Comparison of ENCODE assay signal across 1 cellular context in genomic region chr19:54115071-54116063, GRCh38.
TF ChIP-seq lines count a peak whose summit lies in the region.

Gene PRPF31 (plus strand): TSS chr19:54115754. CDS start chr19:54118279, 2,525 bp downstream.
Gene TFPT (minus strand): TSS chr19:54115657. CDS start chr19:54115269, 388 bp downstream.

TF ChIP-seq in WTC11, 78 proteins besides CTCF, POLR2A, EP300 and RAD21 (continued from another document):
- TF ChIP-seq, protein P1, sequence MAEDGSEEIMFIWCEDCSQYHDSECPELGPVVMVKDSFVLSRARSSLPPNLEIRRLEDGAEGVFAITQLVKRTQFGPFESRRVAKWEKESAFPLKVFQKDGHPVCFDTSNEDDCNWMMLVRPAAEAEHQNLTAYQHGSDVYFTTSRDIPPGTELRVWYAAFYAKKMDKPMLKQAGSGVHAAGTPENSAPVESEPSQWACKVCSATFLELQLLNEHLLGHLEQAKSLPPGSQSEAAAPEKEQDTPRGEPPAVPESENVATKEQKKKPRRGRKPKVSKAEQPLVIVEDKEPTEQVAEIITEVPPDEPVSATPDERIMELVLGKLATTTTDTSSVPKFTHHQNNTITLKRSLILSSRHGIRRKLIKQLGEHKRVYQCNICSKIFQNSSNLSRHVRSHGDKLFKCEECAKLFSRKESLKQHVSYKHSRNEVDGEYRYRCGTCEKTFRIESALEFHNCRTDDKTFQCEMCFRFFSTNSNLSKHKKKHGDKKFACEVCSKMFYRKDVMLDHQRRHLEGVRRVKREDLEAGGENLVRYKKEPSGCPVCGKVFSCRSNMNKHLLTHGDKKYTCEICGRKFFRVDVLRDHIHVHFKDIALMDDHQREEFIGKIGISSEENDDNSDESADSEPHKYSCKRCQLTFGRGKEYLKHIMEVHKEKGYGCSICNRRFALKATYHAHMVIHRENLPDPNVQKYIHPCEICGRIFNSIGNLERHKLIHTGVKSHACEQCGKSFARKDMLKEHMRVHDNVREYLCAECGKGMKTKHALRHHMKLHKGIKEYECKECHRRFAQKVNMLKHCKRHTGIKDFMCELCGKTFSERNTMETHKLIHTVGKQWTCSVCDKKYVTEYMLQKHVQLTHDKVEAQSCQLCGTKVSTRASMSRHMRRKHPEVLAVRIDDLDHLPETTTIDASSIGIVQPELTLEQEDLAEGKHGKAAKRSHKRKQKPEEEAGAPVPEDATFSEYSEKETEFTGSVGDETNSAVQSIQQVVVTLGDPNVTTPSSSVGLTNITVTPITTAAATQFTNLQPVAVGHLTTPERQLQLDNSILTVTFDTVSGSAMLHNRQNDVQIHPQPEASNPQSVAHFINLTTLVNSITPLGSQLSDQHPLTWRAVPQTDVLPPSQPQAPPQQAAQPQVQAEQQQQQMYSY (CRISPR knock-in tag; IDR thresholded peaks at IDR 0.05) = no peak
- TF ChIP-seq ZNF317 (CRISPR knock-in tag; IDR thresholded peaks at IDR 0.05; ENCODE audit: borderline replicate concordance, low read depth) (no peak), MLX (CRISPR knock-in tag; IDR thresholded peaks at IDR 0.05) (no peak), ZBTB21 (CRISPR knock-in tag; IDR thresholded peaks at IDR 0.05; ENCODE audit: borderline replicate concordance) (no peak), ATF1 (CRISPR knock-in tag; IDR thresholded peaks at IDR 0.05) (peak; percentile 95; the same call in 1 of the 2 replicates), CREM (CRISPR knock-in tag; IDR thresholded peaks at IDR 0.05) (peak; percentile 99)
- TF ChIP-seq, protein P2, sequence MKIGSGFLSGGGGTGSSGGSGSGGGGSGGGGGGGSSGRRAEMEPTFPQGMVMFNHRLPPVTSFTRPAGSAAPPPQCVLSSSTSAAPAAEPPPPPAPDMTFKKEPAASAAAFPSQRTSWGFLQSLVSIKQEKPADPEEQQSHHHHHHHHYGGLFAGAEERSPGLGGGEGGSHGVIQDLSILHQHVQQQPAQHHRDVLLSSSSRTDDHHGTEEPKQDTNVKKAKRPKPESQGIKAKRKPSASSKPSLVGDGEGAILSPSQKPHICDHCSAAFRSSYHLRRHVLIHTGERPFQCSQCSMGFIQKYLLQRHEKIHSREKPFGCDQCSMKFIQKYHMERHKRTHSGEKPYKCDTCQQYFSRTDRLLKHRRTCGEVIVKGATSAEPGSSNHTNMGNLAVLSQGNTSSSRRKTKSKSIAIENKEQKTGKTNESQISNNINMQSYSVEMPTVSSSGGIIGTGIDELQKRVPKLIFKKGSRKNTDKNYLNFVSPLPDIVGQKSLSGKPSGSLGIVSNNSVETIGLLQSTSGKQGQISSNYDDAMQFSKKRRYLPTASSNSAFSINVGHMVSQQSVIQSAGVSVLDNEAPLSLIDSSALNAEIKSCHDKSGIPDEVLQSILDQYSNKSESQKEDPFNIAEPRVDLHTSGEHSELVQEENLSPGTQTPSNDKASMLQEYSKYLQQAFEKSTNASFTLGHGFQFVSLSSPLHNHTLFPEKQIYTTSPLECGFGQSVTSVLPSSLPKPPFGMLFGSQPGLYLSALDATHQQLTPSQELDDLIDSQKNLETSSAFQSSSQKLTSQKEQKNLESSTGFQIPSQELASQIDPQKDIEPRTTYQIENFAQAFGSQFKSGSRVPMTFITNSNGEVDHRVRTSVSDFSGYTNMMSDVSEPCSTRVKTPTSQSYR (CRISPR knock-in tag; IDR thresholded peaks at IDR 0.05) = peak; percentile 77; the same call in 1 of the 2 replicates
